In the genomic region with DNA sequence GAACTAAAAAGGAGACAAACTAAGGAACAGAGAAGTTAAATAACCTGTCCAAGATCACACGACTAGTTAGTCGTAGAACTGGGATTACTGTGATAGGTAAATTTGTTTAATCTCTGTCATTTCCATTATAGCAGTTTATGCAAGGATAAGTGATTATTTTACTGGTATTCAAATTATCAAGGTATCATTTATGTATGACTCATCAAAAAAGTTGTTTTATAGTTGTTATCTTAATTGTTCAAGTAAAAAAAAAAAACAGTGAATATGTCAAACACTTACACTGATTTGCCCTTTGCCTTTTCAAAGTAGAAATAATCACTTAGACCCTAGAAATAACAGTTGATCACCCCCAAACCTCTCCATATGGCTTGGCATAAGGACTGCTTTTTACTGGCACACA, we compare ENCODE assay signal across 26 cellular contexts.
"Had no signal": no experiment of that assay in that cellular context is flagged by ENCODE, and none has a peak within 500 bp of the region (broad histone marks: within the 10 kb centered on the region; RNA-seq: fewer than 3 reads in every experiment).

No MANE protein-coding gene starts in this region.

- H3K4me1 ChIP-seq: parathyroid adenoma, psoas muscle, spleen, stomach, thyroid gland, tibial nerve, upper lobe of right lung, uterus had no signal

- H3K9me3 ChIP-seq: ovary, psoas muscle, thoracic aorta, thyroid gland, tibial nerve, upper lobe of right lung, uterus had no signal

- DNase-seq: naive thymus-derived CD4-positive, alpha-beta T cell; natural killer cell; occipital lobe; ovary; posterior cingulate gyrus; psoas muscle; right cardiac atrium; spleen; stimulated activated CD4-positive, alpha-beta T cell treated with anti-CD3 and anti-CD28 coated beads, Interleukin-12 subunit alpha, Interleukin-12 subunit beta, amount 100 ng/mL, for 4 hours; stimulated activated CD4-positive, alpha-beta T cell treated with anti-CD3 and anti-CD28 coated beads, Interleukin-1b, Interleukin-23, amount 100 ng/mL, for 48 hours; stimulated activated CD4-positive, alpha-beta T cell treated with anti-CD3 and anti-CD28 coated beads, Interleukin-4, amount 100 ng/mL, for 1 hour; stimulated activated naive B cell treated with anti-CD40 and anti-IgM and Interleukin-4, amounts not matched to agents 10 μg/mL and 1 μg/mL and 100 μg/mL, for 72 hours; stimulated activated naive CD4-positive, alpha-beta T cell treated with Interleukin-2 at 50 U/mL for 16 hours; stomach; thyroid gland; trophoblast cell; upper lobe of right lung; uterus had no signal

- H3K36me3 ChIP-seq: neural progenitor cell, ovary, spleen, stomach, thoracic aorta, thyroid gland, tibial nerve, upper lobe of right lung, uterus had no signal

- ATAC-seq: naive thymus-derived CD4-positive, alpha-beta T cell; natural killer cell; psoas muscle; right cardiac atrium; sciatic nerve; stimulated activated effector memory CD8-positive, alpha-beta T cell treated with anti-CD3 and anti-CD28 coated beads, Interleukin-12 subunit alpha, Interleukin-12 subunit beta, amount 100 ng/mL, for 72 hours; stimulated activated naive B cell treated with anti-CD40 and anti-IgM and Interleukin-4, amounts not matched to agents 10 μg/mL and 1 μg/mL and 100 μg/mL, for 72 hours; upper lobe of right lung had no signal

- H3K4me3 ChIP-seq: neural progenitor cell, ovary, psoas muscle, skin epidermis, smooth muscle cell, spleen, stomach, thoracic aorta, thyroid gland, tibial nerve, upper lobe of right lung, uterus had no signal

- H3K79me2 ChIP-seq: parathyroid adenoma had no signal

- H3K27me3 ChIP-seq: neural progenitor cell, ovary, spleen, stomach, thyroid gland, tibial nerve, upper lobe of right lung, uterus had no signal

- H3K27ac ChIP-seq: neural progenitor cell, ovary, parathyroid adenoma, psoas muscle, skin epidermis, spleen, stomach, thoracic aorta, thyroid gland, tibial nerve, upper lobe of right lung, uterus had no signal

- H3K4me2 ChIP-seq: neural progenitor cell, smooth muscle cell had no signal

- H3K9ac ChIP-seq: neural progenitor cell, parathyroid adenoma had no signal
